In genomic region chr5:180494510-180495181, GRCh38 we compare ENCODE assay signal across 8 cellular contexts. TPM values are rescaled to one million over a fixed set of nuclear protein-coding genes. Genes with fewer than 3 reads are reported as not detected.
A peak's percentile ranks its signal among the peaks of the same experiment; 100 is the strongest.
DNase-seq lines count a peak whose midpoint lies in the region; ATAC-seq lines count a peak whose summit lies in the region.

No MANE protein-coding gene starts in this region.

- H3K27me3 ChIP-seq in esophagus (ENCODE audit: control insufficient read depth in 1 of 2, insufficient read depth in 2 of 2, low read length in 2 of 2) (no peaks in the 10 kb centered on the region), muscle layer of duodenum (ENCODE audit: low read depth, low read length) (no peaks in the 10 kb centered on the region)

- H3K4me3 ChIP-seq in esophagus (ENCODE audit: low read depth in 1 of 2, low read length in 2 of 2) (peak overlapping the region; percentile 76 to 94), muscle layer of duodenum (ENCODE audit: low read depth in 1 of 2, low read length in 2 of 2) (peak overlapping the region; percentile 75 to 96)

- ATAC-seq in GM21576 (IDR thresholded peaks at IDR 0.05; ENCODE audit: unreplicated experiment), result peak; percentile 29
- peak; percentile 69 for ATAC-seq in stimulated activated memory B cell treated with anti-CD40 and anti-IgM and Interleukin-4, amounts not matched to agents 10 μg/mL and 1 μg/mL and 100 μg/mL, for 72 hours

- no peaks in the 10 kb centered on the region for H3K9me3 Mint-ChIP-seq in IgD-negative memory B cell
- H3K9me3 Mint-ChIP-seq in stimulated activated memory B cell treated with anti-CD40 and anti-IgM and Interleukin-4, amounts not matched to agents 10 μg/mL and 1 μg/mL and 100 μg/mL, for 72 hours, result no peaks in the 10 kb centered on the region

- no peaks in the 10 kb centered on the region for H3K4me1 ChIP-seq in esophagus (ENCODE audit: control insufficient read depth in 2 of 2, insufficient read depth in 2 of 2, low read length in 1 of 2)
- peaks cover 0 to 19% of the 10 kb centered on the region in 2 donors for H3K4me1 ChIP-seq in muscle layer of duodenum (ENCODE audit: control insufficient read depth in 1 of 2, insufficient read depth in 2 of 2, low read length in 2 of 2)

- H3K4me3 Mint-ChIP-seq in IgD-negative memory B cell, result peak overlapping the region; percentile 89 to 99 (median 96)
- peak overlapping the region; percentile 97 for H3K4me3 Mint-ChIP-seq in stimulated activated memory B cell treated with anti-CD40 and anti-IgM and Interleukin-4, amounts not matched to agents 10 μg/mL and 1 μg/mL and 100 μg/mL, for 72 hours

- H3K27ac ChIP-seq in esophagus (ENCODE audit: low read depth in 2 of 2, low read length in 1 of 2) (peak overlapping the region; percentile 95 to 97), muscle layer of duodenum (ENCODE audit: low read length) (peak overlapping the region; percentile 33)

- H3K27ac Mint-ChIP-seq in IgD-negative memory B cell, result peak overlapping the region; percentile 89 to 94 (median 93)
- peak overlapping the region; percentile 92 for H3K27ac Mint-ChIP-seq in stimulated activated memory B cell treated with anti-CD40 and anti-IgM and Interleukin-4, amounts not matched to agents 10 μg/mL and 1 μg/mL and 100 μg/mL, for 72 hours

- H3K4me1 Mint-ChIP-seq in IgD-negative memory B cell, result peaks cover 18 to 24% (median 23%) of the 10 kb centered on the region in 3 donors
- H3K4me1 Mint-ChIP-seq in stimulated activated memory B cell treated with anti-CD40 and anti-IgM and Interleukin-4, amounts not matched to agents 10 μg/mL and 1 μg/mL and 100 μg/mL, for 72 hours, result peaks cover 32% of the 10 kb centered on the region

- peaks cover 3% of the 10 kb centered on the region for H3K36me3 Mint-ChIP-seq in IgD-negative memory B cell
- peaks cover 6% of the 10 kb centered on the region for H3K36me3 Mint-ChIP-seq in stimulated activated memory B cell treated with anti-CD40 and anti-IgM and Interleukin-4, amounts not matched to agents 10 μg/mL and 1 μg/mL and 100 μg/mL, for 72 hours

- H3K9me3 ChIP-seq in esophagus (ENCODE audit: control insufficient read depth in 2 of 2, insufficient read depth in 1 of 2, low read depth in 1 of 2, low read length in 1 of 2) (no peaks in the 10 kb centered on the region), muscle layer of duodenum (ENCODE audit: control insufficient read depth in 1 of 2, low read length in 2 of 2) (no peaks in the 10 kb centered on the region)

- WGBS in esophagus, 2 donors, result 0% methylated on average over 59 to 92 of the region's 92 CpGs

- no peaks in the 10 kb centered on the region for H3K27me3 Mint-ChIP-seq in IgD-negative memory B cell
- no peaks in the 10 kb centered on the region for H3K27me3 Mint-ChIP-seq in stimulated activated memory B cell treated with anti-CD40 and anti-IgM and Interleukin-4, amounts not matched to agents 10 μg/mL and 1 μg/mL and 100 μg/mL, for 72 hours

- H3K36me3 ChIP-seq in esophagus (ENCODE audit: control insufficient read depth in 2 of 2, insufficient read depth in 2 of 2, low read length in 1 of 2), result no peaks in the 10 kb centered on the region
- no peaks in the 10 kb centered on the region for H3K36me3 ChIP-seq in muscle layer of duodenum (ENCODE audit: control insufficient read depth in 1 of 2, insufficient read depth in 2 of 2, low read length in 2 of 2)

- DNase-seq in GM04504 (ENCODE audit: low read depth), result peak; percentile 3
- DNase-seq in activated CD8-positive, alpha-beta memory T cell treated with anti-CD3 and anti-CD28 coated beads, Interleukin-2, amount 50 U/mL, for 48 hours, result peak; percentile 70
- DNase-seq in SKM-1 (lab: John Stamatoyannopoulos, UW; ENCODE audit: unreplicated experiment), result no peak

RNA-seq across cellular contexts. Expression of gene CNOT6, which starts 0.5 kb away (rescaled TPM):
- polyA plus RNA-seq in IgD-negative memory B cell (6.3 TPM), esophagus (1 to 10 TPM; 6.8 TPM)
